9 cellular contexts compared by ENCODE assay signal in the genomic region with DNA sequence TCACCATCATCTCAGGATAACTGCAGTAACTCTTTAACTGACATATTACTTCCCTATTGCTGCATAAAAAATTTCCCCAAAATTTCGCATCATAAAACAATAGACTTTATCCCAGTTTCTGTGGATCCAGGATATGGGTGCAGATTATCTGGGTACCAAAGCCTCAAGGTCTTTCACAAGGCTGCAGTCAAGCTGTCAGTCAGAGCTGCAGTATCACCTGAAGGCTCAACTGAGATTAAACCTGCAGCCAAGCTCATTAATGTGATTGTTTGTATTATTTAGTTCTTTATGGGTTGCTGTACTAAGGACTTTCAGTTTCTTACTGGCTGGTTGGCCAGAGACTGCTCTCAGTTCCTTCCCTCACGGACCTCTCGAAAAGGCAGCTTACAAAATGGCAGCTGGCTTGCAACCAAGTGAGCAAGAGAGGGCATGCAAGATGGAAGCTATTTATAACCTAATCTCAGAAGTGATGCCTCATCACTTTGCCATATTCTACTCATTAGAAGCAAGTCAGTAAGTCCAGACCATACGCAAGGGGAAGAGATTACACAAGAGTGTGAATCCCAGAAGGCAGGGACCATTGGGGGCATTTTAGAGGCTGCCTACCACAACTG.
A peak's percentile ranks its signal among the peaks of the same experiment; 100 is the strongest.
DNase-seq lines count a peak whose midpoint lies in the region; ATAC-seq, FAIRE-seq and TF ChIP-seq lines count a peak whose summit lies in the region.
"Had no signal": no experiment of that assay in that cellular context is flagged by ENCODE, and none has a peak within 500 bp of the region (broad histone marks: within the 10 kb centered on the region; RNA-seq: fewer than 3 reads in every experiment).

No MANE protein-coding gene starts in this region.

- H3K27ac ChIP-seq in epithelial cell of prostate = peak overlapping the region; percentile 19

- peak; percentile 48 for FAIRE-seq in D721Med (lab: Jason Lieb, UNC)

- TF ChIP-seq CTCF in D721Med (IDR thresholded peaks at IDR 0.05; ENCODE audit: insufficient read depth, missing control alignments) = no peak

- DNase-seq in D721Med (ENCODE audit: insufficient read length, low spot score) (no peak), epithelial cell of prostate (ENCODE audit: low read depth, low spot score) (peak; percentile 70), AML-193 (lab: John Stamatoyannopoulos, UW) (no peak), T-helper 9 cell (no peak), UCSD-AML1 (lab: John Stamatoyannopoulos, UW; ENCODE audit: unreplicated experiment) (no peak)
- no peak for DNase-seq in stimulated activated naive CD4-positive, alpha-beta T cell treated with Interleukin-2 at 50 U/mL for 16 hours (lab: John Stamatoyannopoulos, UW)
- DNase-seq: T-helper 2 cell had no signal

- peak; percentile 96 for ATAC-seq in GM19452 (IDR thresholded peaks at IDR 0.05; ENCODE audit: unreplicated experiment)
- ATAC-seq in HG03159 (IDR thresholded peaks at IDR 0.05; ENCODE audit: unreplicated experiment) = peak; percentile 96
